Comparison of ENCODE assay signal across 8 cellular contexts in genomic region chr11:78574386-78575381, GRCh38. TPM values are rescaled to one million over a fixed set of nuclear protein-coding genes. Genes with fewer than 3 reads are reported as not detected.
DNase-seq lines count a peak whose midpoint lies in the region; TF ChIP-seq lines count a peak whose summit lies in the region.

Gene NARS2 (minus strand): TSS chr11:78574864. CDS start chr11:78574488, 376 bp downstream.

- peaks cover 21% of the 10 kb centered on the region for H3K36me3 Mint-ChIP-seq in nephron (ENCODE audit: low read depth)
- H3K36me3 Mint-ChIP-seq in stimulated activated naive CD8-positive, alpha-beta T cell treated with anti-CD3 and anti-CD28 coated beads, Interleukin-15, Interleukin-2, amounts not matched to agents 100 ng/mL and 50 ng/mL, for 24 hours (ENCODE audit: low read depth), result peaks cover 24% of the 10 kb centered on the region

- peaks cover 4% of the 10 kb centered on the region for H3K36me3 ChIP-seq in H7 (replicated peaks; ENCODE audit: control insufficient read depth, insufficient read depth, low read length)

- H3K27me3 Mint-ChIP-seq in nephron (ENCODE audit: low read depth), result no peaks in the 10 kb centered on the region
- H3K27me3 Mint-ChIP-seq in stimulated activated naive CD8-positive, alpha-beta T cell treated with anti-CD3 and anti-CD28 coated beads, Interleukin-15, Interleukin-2, amounts not matched to agents 100 ng/mL and 50 ng/mL, for 24 hours, result no peaks in the 10 kb centered on the region

- no peaks in the 10 kb centered on the region for H3K9me3 Mint-ChIP-seq in nephron
- H3K9me3 Mint-ChIP-seq in stimulated activated naive CD8-positive, alpha-beta T cell treated with anti-CD3 and anti-CD28 coated beads, Interleukin-15, Interleukin-2, amounts not matched to agents 100 ng/mL and 50 ng/mL, for 24 hours, result no peaks in the 10 kb centered on the region

- H3K27ac Mint-ChIP-seq in nephron, result peak within 1 kb of the TSS; percentile 92 to 97 (median 94)
- peak within 1 kb of the TSS; percentile 93 for H3K27ac Mint-ChIP-seq in stimulated activated naive CD8-positive, alpha-beta T cell treated with anti-CD3 and anti-CD28 coated beads, Interleukin-15, Interleukin-2, amounts not matched to agents 100 ng/mL and 50 ng/mL, for 24 hours

- H3K4me3 Mint-ChIP-seq in nephron, result peak within 1 kb of the TSS; percentile 90 to 96 (median 95)
- peak within 1 kb of the TSS; percentile 90 for H3K4me3 Mint-ChIP-seq in stimulated activated naive CD8-positive, alpha-beta T cell treated with anti-CD3 and anti-CD28 coated beads, Interleukin-15, Interleukin-2, amounts not matched to agents 100 ng/mL and 50 ng/mL, for 24 hours

- H3K27me3 ChIP-seq in H7 (ENCODE audit: control insufficient read depth, insufficient read depth, low read length), result no peaks in the 10 kb centered on the region

- TF ChIP-seq CTCF in fibroblast of the aortic adventitia (IDR thresholded peaks at IDR 0.05; ENCODE audit: insufficient read depth, low read length) (no peak), nephron (IDR thresholded peaks at IDR 0.05; ENCODE audit: unreplicated experiment in 3 of 3) (no peak)

- H3K4me3 ChIP-seq in H7 (ENCODE audit: insufficient read depth, low read depth, low read length) (peak within 1 kb of the TSS; percentile 95), fibroblast of the aortic adventitia (ENCODE audit: low read depth, low read length) (peak within 1 kb of the TSS; percentile 93)

- DNase-seq in ELF-1 (ENCODE audit: low read depth, low spot score) (peak; percentile 95), H7 (peak; percentile 90), M059J (ENCODE audit: low read depth) (peak; percentile 97), SHP77 (lab: John Stamatoyannopoulos, UW) (peak; percentile 98), fibroblast of the aortic adventitia (ENCODE audit: low read depth) (peak; percentile 97)
- peak; percentile 92 for DNase-seq in activated effector memory CD4-positive, alpha-beta T cell treated with Interleukin-2 at 50 U/mL for 16 hours

- peaks cover 19% of the 10 kb centered on the region for H3K4me1 Mint-ChIP-seq in nephron
- peaks cover 36% of the 10 kb centered on the region for H3K4me1 Mint-ChIP-seq in stimulated activated naive CD8-positive, alpha-beta T cell treated with anti-CD3 and anti-CD28 coated beads, Interleukin-15, Interleukin-2, amounts not matched to agents 100 ng/mL and 50 ng/mL, for 24 hours (ENCODE audit: low read depth)

RNA-seq across cellular contexts. Expression of gene NARS2, which starts in this region (rescaled TPM):
- 51.8 and 59.1 TPM in 2 replicates for total RNA-seq in H7 (2014; rRNA removed; shearing (Covaris generic))
- total RNA-seq in M059J (2014; rRNA removed; shearing (Covaris generic)), result 17.4 and 23.4 TPM in 2 replicates
- 15.1 and 36.1 TPM in 2 replicates for total RNA-seq in fibroblast of the aortic adventitia (ENCODE audit: low replicate concordance)

Comparison
In these comparisons a context has a peak if more than half of its experiments do, and no peak if none do; other contexts are left out.
1. Peak in every context shown above with its lines: DNase-seq and H3K4me3 ChIP-seq.